ENCODE assay signal across 19 cellular contexts in the genomic region with DNA sequence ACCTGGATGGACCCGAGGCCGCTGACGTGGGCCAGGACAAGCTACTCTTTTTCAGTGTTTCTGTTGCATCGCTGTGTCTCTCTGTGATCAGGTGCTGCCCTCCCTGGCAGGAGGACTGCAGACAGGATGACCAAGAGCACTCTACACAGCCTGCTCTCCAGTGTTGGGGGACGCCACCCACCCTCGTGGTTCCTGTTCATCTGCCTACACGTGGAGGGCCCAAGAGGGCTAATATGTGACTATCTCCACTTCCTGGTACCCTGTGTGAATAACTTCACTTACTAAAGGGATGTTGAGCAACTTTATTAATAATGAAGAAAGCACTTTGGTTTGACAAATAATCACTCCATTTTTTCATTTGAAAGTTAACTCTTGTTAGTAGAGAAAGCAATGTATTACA.
DNase-seq lines count a peak whose midpoint lies in the region; ATAC-seq and TF ChIP-seq lines count a peak whose summit lies in the region.
"Had no signal": no experiment of that assay in that cellular context is flagged by ENCODE, and none has a peak within 500 bp of the region (broad histone marks: within the 10 kb centered on the region; RNA-seq: fewer than 3 reads in every experiment).

No MANE protein-coding gene starts in this region.

- H2AK5ac ChIP-seq in mesenchymal stem cell (ENCODE audit: low read length, severe bottlenecking), result no peak overlapping the region

- no peak overlapping the region for H2BK15ac ChIP-seq in mesenchymal stem cell (ENCODE audit: low read depth, poor library complexity, severe bottlenecking)

- H3K4me3 Mint-ChIP-seq in naive thymus-derived CD4-positive, alpha-beta T cell, result no peak overlapping the region
- no peak overlapping the region for H3K4me3 Mint-ChIP-seq in activated T-helper 1 cell treated with anti-CD3 and anti-CD28 coated beads, Interleukin-12 subunit alpha, Interleukin-12 subunit beta, Interleukin-2, Interleukin-4 antibody, amounts not matched to agents 30 ng/mL and 10 ng/mL and 1 ng/mL, durations not matched to agents 14 hours and 24 hours and 36 hours
- H3K4me3 Mint-ChIP-seq: nephron, type B pancreatic cell had no signal

- H3K27ac Mint-ChIP-seq in naive thymus-derived CD4-positive, alpha-beta T cell, result no peak overlapping the region
- H3K27ac Mint-ChIP-seq in activated T-helper 1 cell treated with anti-CD3 and anti-CD28 coated beads, Interleukin-12 subunit alpha, Interleukin-12 subunit beta, Interleukin-2, Interleukin-4 antibody, amounts not matched to agents 30 ng/mL and 10 ng/mL and 1 ng/mL, durations not matched to agents 14 hours and 24 hours and 36 hours, result no peak overlapping the region

- H3K4me1 ChIP-seq in foreskin keratinocyte, result peaks cover 51% of the 10 kb centered on the region
- peaks cover 3% of the 10 kb centered on the region for H3K4me1 ChIP-seq in mesenchymal stem cell (ENCODE audit: control insufficient read depth, insufficient read depth, low read depth, low read length)
- H3K4me1 ChIP-seq in tibial nerve, result peaks cover 0 to 30% (median 7%) of the 10 kb centered on the region in 4 donors
- H3K4me1 ChIP-seq in naive thymus-derived CD4-positive, alpha-beta T cell (ENCODE audit: control insufficient read depth in 2 of 2, insufficient read depth in 2 of 2, low read length in 2 of 2), result no peaks in the 10 kb centered on the region
- H3K4me1 ChIP-seq: colonic mucosa had no signal

- TF ChIP-seq POLR2A in tibial nerve (IDR thresholded peaks at IDR 0.05), result no peak

- H3K27ac ChIP-seq in RWPE1 (peak overlapping the region; percentile 75), foreskin keratinocyte (peak overlapping the region; percentile 73), mesenchymal stem cell (ENCODE audit: low read length, poor library complexity, severe bottlenecking) (no peak overlapping the region), tibial nerve (peak overlapping the region in 3 of 4 donors; percentile 37 to 82 (median 76))
- no peak overlapping the region for H3K27ac ChIP-seq in naive thymus-derived CD4-positive, alpha-beta T cell (ENCODE audit: low read depth, low read length)
- H3K27ac ChIP-seq: VCaP had no signal

- peaks cover 0 to 2% (median 0%) of the 10 kb centered on the region in 7 donors for H3K4me1 Mint-ChIP-seq in naive thymus-derived CD4-positive, alpha-beta T cell
- H3K4me1 Mint-ChIP-seq in activated T-helper 1 cell treated with anti-CD3 and anti-CD28 coated beads, Interleukin-12 subunit alpha, Interleukin-12 subunit beta, Interleukin-2, Interleukin-4 antibody, amounts not matched to agents 30 ng/mL and 10 ng/mL and 1 ng/mL, durations not matched to agents 14 hours and 24 hours and 36 hours (ENCODE audit: low read depth), result no peaks in the 10 kb centered on the region

- H3K36me3 ChIP-seq in mesenchymal stem cell (ENCODE audit: control insufficient read depth in 1 of 2, insufficient read depth in 2 of 2, low read depth in 1 of 2, low read length in 2 of 2) (peaks cover 6 to 18% of the 10 kb centered on the region in 2 experiments), tibial nerve (no peaks in the 10 kb centered on the region)
- no peaks in the 10 kb centered on the region for H3K36me3 ChIP-seq in naive thymus-derived CD4-positive, alpha-beta T cell (ENCODE audit: control insufficient read depth in 2 of 3, insufficient read depth in 3 of 3, low read length in 3 of 3)
- H3K36me3 ChIP-seq: colonic mucosa had no signal

- H2BK5ac ChIP-seq in mesenchymal stem cell (ENCODE audit: low read depth, low read length, poor library complexity, severe bottlenecking), result no peak overlapping the region

- no peak overlapping the region for H2BK12ac ChIP-seq in mesenchymal stem cell (ENCODE audit: low read length in 2 of 2)

- intact Hi-C loops in naive thymus-derived CD4-positive, alpha-beta T cell (cut with micrococcal nuclease), result no loop called here
- intact Hi-C loops in activated T-helper 1 cell treated with anti-CD3 and anti-CD28 coated beads, Interleukin-12 subunit alpha, Interleukin-12 subunit beta, Interleukin-2, Interleukin-4 antibody, amounts not matched to agents 30 ng/mL and 10 ng/mL and 1 ng/mL, durations not matched to agents 14 hours and 24 hours and 36 hours (cut with micrococcal nuclease), result no loop called here

- peaks cover 10 to 26% (median 13%) of the 10 kb centered on the region in 5 donors for H3K27me3 Mint-ChIP-seq in naive thymus-derived CD4-positive, alpha-beta T cell
- H3K27me3 Mint-ChIP-seq in activated T-helper 1 cell treated with anti-CD3 and anti-CD28 coated beads, Interleukin-12 subunit alpha, Interleukin-12 subunit beta, Interleukin-2, Interleukin-4 antibody, amounts not matched to agents 30 ng/mL and 10 ng/mL and 1 ng/mL, durations not matched to agents 14 hours and 24 hours and 36 hours (ENCODE audit: insufficient read depth), result peaks cover 17% of the 10 kb centered on the region
- H3K27me3 Mint-ChIP-seq: type B pancreatic cell had no signal

- H3K9me3 Mint-ChIP-seq in naive thymus-derived CD4-positive, alpha-beta T cell, result peaks cover 0 to 2% (median 0%) of the 10 kb centered on the region in 11 donors
- H3K9me3 Mint-ChIP-seq in activated T-helper 1 cell treated with anti-CD3 and anti-CD28 coated beads, Interleukin-12 subunit alpha, Interleukin-12 subunit beta, Interleukin-2, Interleukin-4 antibody, amounts not matched to agents 30 ng/mL and 10 ng/mL and 1 ng/mL, durations not matched to agents 14 hours and 24 hours and 36 hours, result no peaks in the 10 kb centered on the region
- H3K9me3 Mint-ChIP-seq: nephron, type B pancreatic cell had no signal

- H3K4ac ChIP-seq in mesenchymal stem cell (ENCODE audit: low read depth in 1 of 2, low read length in 2 of 2), result peak overlapping the region; percentile 1 to 40

- no peak overlapping the region for H4K8ac ChIP-seq in mesenchymal stem cell (ENCODE audit: low read length)

- H3K9me3 ChIP-seq in mesenchymal stem cell (ENCODE audit: control insufficient read depth, low read length), result no peaks in the 10 kb centered on the region
- no peaks in the 10 kb centered on the region for H3K9me3 ChIP-seq in tibial nerve
- no peaks in the 10 kb centered on the region for H3K9me3 ChIP-seq in naive thymus-derived CD4-positive, alpha-beta T cell (ENCODE audit: control insufficient read depth in 2 of 3, low read length in 3 of 3)
- H3K9me3 ChIP-seq: colonic mucosa had no signal

- CTCF ChIA-PET in RWPE1 (lab: Yijun Ruan, JAX), result interaction anchor here (0.6 kb wide), 1 partner anchor 78 kb away, joined by 3 read pairs; no protein-coding TSS in a partner anchor
- CTCF ChIA-PET in naive thymus-derived CD4-positive, alpha-beta T cell (lab: Charles Lee), result no interaction called here

- no peak overlapping the region for H3K4me2 ChIP-seq in mesenchymal stem cell (ENCODE audit: low read length, poor library complexity, severe bottlenecking)

- H3K18ac ChIP-seq in mesenchymal stem cell (ENCODE audit: low read depth in 1 of 2, low read length in 2 of 2), result peak overlapping the region in 1 of 2 experiments; percentile 25

- H3K23ac ChIP-seq in mesenchymal stem cell (ENCODE audit: low read length in 2 of 2), result no peak overlapping the region

- peaks cover 48% of the 10 kb centered on the region for H3K79me1 ChIP-seq in mesenchymal stem cell (replicated peaks; ENCODE audit: low read length, poor library complexity, severe bottlenecking)

- no peak overlapping the region for H2AFZ ChIP-seq in mesenchymal stem cell (ENCODE audit: low read depth, low read length)

- H2BK120ac ChIP-seq in mesenchymal stem cell (ENCODE audit: low read depth, low read length), result no peak overlapping the region

- peak overlapping the region; percentile 49 for H3K9ac ChIP-seq in mesenchymal stem cell (ENCODE audit: low read length)

- no peak for TF ChIP-seq EP300 in tibial nerve (IDR thresholded peaks at IDR 0.05)

- no peaks in the 10 kb centered on the region for H3K36me3 Mint-ChIP-seq in naive thymus-derived CD4-positive, alpha-beta T cell
- H3K36me3 Mint-ChIP-seq in activated T-helper 1 cell treated with anti-CD3 and anti-CD28 coated beads, Interleukin-12 subunit alpha, Interleukin-12 subunit beta, Interleukin-2, Interleukin-4 antibody, amounts not matched to agents 30 ng/mL and 10 ng/mL and 1 ng/mL, durations not matched to agents 14 hours and 24 hours and 36 hours (ENCODE audit: low read depth), result no peaks in the 10 kb centered on the region

- 88% methylated on average over 7 of the region's 7 CpGs for WGBS in mesenchymal stem cell
- WGBS in tibial nerve, 2 donors, result 84 to 89% methylated on average over 7 of the region's 7 CpGs

- no peak overlapping the region for H3K4me3 ChIP-seq in mesenchymal stem cell (ENCODE audit: insufficient read depth in 1 of 2, low read depth in 1 of 2, low read length in 2 of 2)
- no peak overlapping the region for H3K4me3 ChIP-seq in tibial nerve
- H3K4me3 ChIP-seq in naive thymus-derived CD4-positive, alpha-beta T cell (ENCODE audit: low read length), result no peak overlapping the region
- H3K4me3 ChIP-seq: colonic mucosa had no signal

- H3K27me3 ChIP-seq in foreskin keratinocyte (no peaks in the 10 kb centered on the region), mesenchymal stem cell (ENCODE audit: control insufficient read depth in 1 of 2, insufficient read depth in 1 of 2, low read length in 2 of 2) (no peaks in the 10 kb centered on the region), tibial nerve (no peaks in the 10 kb centered on the region)
- no peaks in the 10 kb centered on the region for H3K27me3 ChIP-seq in naive thymus-derived CD4-positive, alpha-beta T cell (ENCODE audit: control insufficient read depth in 2 of 2, insufficient read depth in 2 of 2, low read length in 2 of 2)
- H3K27me3 ChIP-seq: colonic mucosa had no signal

- peak overlapping the region; percentile 69 for H4K91ac ChIP-seq in mesenchymal stem cell (ENCODE audit: low read length)

- POLR2A ChIA-PET in RWPE1 (lab: Yijun Ruan, JAX; ENCODE audit: low non-redundant PET), result no interaction called here
- POLR2A ChIA-PET in naive thymus-derived CD4-positive, alpha-beta T cell (lab: Charles Lee), result no interaction called here

- DNase-seq in RWPE1 (ENCODE audit: low spot score) (no peak), foreskin keratinocyte (no peak), mesenchymal stem cell (no peak), tibial nerve (ENCODE audit: low spot score in 2 of 2) (no peak), HUDEP-2 (lab: John Stamatoyannopoulos, UW; ENCODE audit: unreplicated experiment in 76 of 76) (no peak)
- no peak for DNase-seq in activated naive CD4-positive, alpha-beta T cell treated with Interleukin-2 at 50 U/mL for 16 hours
- DNase-seq in naive thymus-derived CD4-positive, alpha-beta T cell, result no peak
- DNase-seq in activated T-helper 1 cell treated with anti-CD3 and anti-CD28 coated beads, Interleukin-12 subunit alpha, Interleukin-12 subunit beta, Interleukin-2, Interleukin-4 antibody, amounts not matched to agents 30 ng/mL and 10 ng/mL and 1 ng/mL, durations not matched to agents 14 hours and 24 hours and 36 hours (ENCODE audit: low spot score), result no peak
- DNase-seq: aorta; colonic mucosa; COR-L47; hypothalamus; MM.1S; NCI-H69; stimulated activated CD4-positive, alpha-beta T cell treated with anti-CD3 and anti-CD28 coated beads, Interleukin-4, amount 100 ng/mL, for 1 hour had no signal

- no peak overlapping the region for H3K14ac ChIP-seq in mesenchymal stem cell (ENCODE audit: low read length in 2 of 2)

- TF ChIP-seq CTCF in RWPE1 (conservative IDR thresholded peaks at IDR 0.05; ENCODE audit: low read depth) (no peak), foreskin keratinocyte (conservative IDR thresholded peaks at IDR 0.05) (peak; percentile 21), tibial nerve (IDR thresholded peaks at IDR 0.05) (no peak)

- no peak for ATAC-seq in foreskin keratinocyte
- ATAC-seq in naive thymus-derived CD4-positive, alpha-beta T cell, result no peak
- ATAC-seq: HCT116 had no signal

Comparison
In these comparisons a context has a peak if more than half of its experiments do, and no peak if none do; other contexts are left out.
1. H3K27ac ChIP-seq: peak in RWPE1 (single experiment), foreskin keratinocyte (single experiment) and tibial nerve (3 of 4); none in mesenchymal stem cell (single experiment) and naive thymus-derived CD4-positive, alpha-beta T cell (single experiment).